8 cellular contexts compared by ENCODE assay signal in the genomic region with DNA sequence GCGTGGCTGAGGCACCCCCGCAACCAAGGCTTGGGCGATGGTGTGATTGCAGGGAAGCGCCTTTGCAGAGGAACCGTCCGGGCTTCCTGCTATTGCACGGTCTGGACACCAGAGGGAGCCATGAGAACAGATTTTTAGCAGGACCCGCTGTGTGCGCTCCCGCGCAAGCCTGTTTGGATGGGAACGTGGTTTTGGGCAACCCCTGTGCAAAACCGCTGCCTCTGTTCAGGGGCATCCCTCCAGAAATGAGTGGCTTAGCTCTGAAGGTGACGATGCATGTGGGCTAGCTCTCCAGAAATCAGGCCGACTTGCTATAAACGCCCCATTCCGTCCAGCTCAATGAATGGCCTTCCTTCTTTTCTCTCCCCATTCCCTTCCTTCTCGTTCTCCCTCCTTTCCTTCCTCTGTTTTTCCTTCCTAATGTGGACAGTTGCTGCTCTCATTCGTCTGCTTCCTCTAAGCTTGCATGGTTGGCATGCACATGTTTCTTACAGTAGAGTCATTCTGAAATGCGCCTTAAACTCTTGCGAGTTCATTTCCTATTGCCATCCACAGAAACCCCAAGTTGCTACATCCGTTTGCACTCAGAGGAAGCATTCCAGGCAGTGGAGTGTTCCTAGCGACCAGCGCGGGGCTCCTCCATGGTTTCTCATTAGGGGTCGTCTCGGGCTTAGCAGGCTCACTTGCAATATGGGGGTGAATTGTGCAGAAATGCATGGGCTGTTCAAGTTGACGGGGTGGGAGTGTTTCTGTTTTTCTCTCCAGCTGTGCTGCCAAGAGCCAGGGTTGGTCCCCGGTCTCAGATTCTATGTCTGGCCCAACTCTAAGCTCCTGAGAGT.
A peak's percentile ranks its signal among the peaks of the same experiment; 100 is the strongest.
DNase-seq lines count a peak whose midpoint lies in the region; ATAC-seq and TF ChIP-seq lines count a peak whose summit lies in the region.

No MANE protein-coding gene starts in this region.

- H3K4me3 Mint-ChIP-seq in osteocyte (ENCODE audit: unreplicated experiment): peak overlapping the region; percentile 47

- H3K4me1 Mint-ChIP-seq in osteocyte (ENCODE audit: unreplicated experiment): peaks cover 6% of the 10 kb centered on the region

- H3K4me3 ChIP-seq in AG09309 (ENCODE audit: control insufficient read depth, low read depth, low read length) (no peak overlapping the region; the same call in 1 of the 2 replicates), testis (peak overlapping the region in 1 of 2 donors; percentile 21)

- H3K27ac ChIP-seq in RWPE1 (no peak overlapping the region), testis (no peak overlapping the region)

- no peaks in the 10 kb centered on the region for H3K36me3 Mint-ChIP-seq in osteocyte (ENCODE audit: unreplicated experiment)

- DNase-seq in AG09309 (ENCODE audit: low read depth) (no peak), HS-5 (ENCODE audit: low read depth) (peak; percentile 10), RWPE1 (ENCODE audit: low spot score) (peak; percentile 53), globus pallidus (ENCODE audit: low spot score) (peak; percentile 37), osteocyte (ENCODE audit: extremely low spot score, unreplicated experiment) (no peak), testis (peak; percentile 82)
- DNase-seq in activated naive CD4-positive, alpha-beta T cell (lab: John Stamatoyannopoulos, UW): peak in 3 of 4 experiments; percentile 2 to 32 (median 20)

- intact Hi-C loops in testis (cut with DNase I; ENCODE audit: low total_unique reads): no loop called here

- H3K9me3 ChIP-seq in testis: no peaks in the 10 kb centered on the region

- H3K4me1 ChIP-seq in testis: peaks cover 5% of the 10 kb centered on the region

- H3K36me3 ChIP-seq in testis (ENCODE audit: low read depth, missing control alignments): no peaks in the 10 kb centered on the region

- 3 to 5% methylated on average over 20 to 29 of the region's 29 CpGs for WGBS in testis, 2 donors

- POLR2A ChIA-PET in RWPE1 (lab: Yijun Ruan, JAX; ENCODE audit: low non-redundant PET): no interaction called here

- TF ChIP-seq POLR2A in testis (IDR thresholded peaks at IDR 0.05): no peak

- peak; percentile 90 for TF ChIP-seq CTCF in AG09309 (IDR thresholded peaks at IDR 0.05; ENCODE audit: control insufficient read depth, insufficient read depth, low read depth, low read length, missing control alignments)
- peak; percentile 80 for TF ChIP-seq CTCF in RWPE1 (conservative IDR thresholded peaks at IDR 0.05; ENCODE audit: low read depth)
- peak; percentile 86 for TF ChIP-seq CTCF in osteocyte (IDR thresholded peaks at IDR 0.05)
- TF ChIP-seq CTCF in testis (IDR thresholded peaks at IDR 0.05): peak; percentile 77 to 91 (median 85)

- peaks cover 14% of the 10 kb centered on the region for H3K27me3 Mint-ChIP-seq in osteocyte (ENCODE audit: unreplicated experiment)

- CTCF ChIA-PET in RWPE1 (lab: Yijun Ruan, JAX): interaction anchor here (0.6 to 1.9 kb wide), 6 partner anchors 12 to 951 kb away, joined by 3 to 8 read pairs (median 3); no protein-coding TSS in a partner anchor

- H3K27me3 ChIP-seq in testis: no peaks in the 10 kb centered on the region

- H3K9me3 Mint-ChIP-seq in osteocyte (ENCODE audit: unreplicated experiment): no peaks in the 10 kb centered on the region

- H3K27ac Mint-ChIP-seq in osteocyte (ENCODE audit: unreplicated experiment): no peak overlapping the region

- ATAC-seq in GM18873 (IDR thresholded peaks at IDR 0.05; ENCODE audit: low FRiP score, unreplicated experiment): peak; percentile 84

Comparison
In these comparisons a context has a peak if more than half of its experiments do, and no peak if none do; other contexts are left out.
1. DNase-seq: peak in HS-5 (single experiment), RWPE1 (single experiment), activated naive CD4-positive, alpha-beta T cell (3 of 4), globus pallidus (single experiment) and testis (single experiment); none in AG09309 (single experiment) and osteocyte (single experiment).
2. Peak in every context shown above with its lines, with median percentiles within 50 percentile points of each other: CTCF ChIP-seq.